14 cellular contexts compared by ENCODE assay signal in the genomic region with DNA sequence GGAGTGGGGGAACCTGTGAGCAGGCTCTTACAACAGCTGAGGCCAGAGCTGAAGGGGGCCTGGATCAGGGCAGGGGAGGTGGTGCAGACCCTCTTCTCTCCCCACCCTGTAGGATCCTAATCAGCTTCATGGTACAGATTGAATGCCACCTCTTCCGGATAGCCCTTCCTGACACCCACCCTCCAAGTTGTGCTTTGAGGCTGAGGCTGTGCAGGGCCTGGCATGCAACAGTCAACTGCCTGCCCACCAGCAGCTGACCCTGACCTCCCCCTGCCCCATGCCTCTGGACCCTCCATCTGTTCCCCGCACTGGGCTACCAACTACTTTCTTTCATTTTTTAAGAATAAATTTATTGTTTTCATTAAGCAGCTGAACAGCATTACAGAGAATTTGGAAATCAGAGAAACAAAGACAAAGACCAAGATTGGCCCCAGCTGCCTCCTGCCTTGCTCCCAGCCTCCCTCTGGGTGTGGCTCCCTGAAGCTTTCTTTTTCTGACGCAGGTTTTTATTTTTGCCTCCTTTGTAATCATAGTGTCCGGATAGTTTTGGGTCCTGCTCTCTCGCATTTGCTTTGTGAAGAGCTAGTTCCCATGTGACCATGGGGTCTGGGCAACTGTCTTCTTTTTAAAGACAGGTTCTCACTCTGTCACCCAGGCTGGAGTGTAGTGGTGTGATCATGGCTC. TPM values are rescaled to one million over a fixed set of nuclear protein-coding genes. Genes with fewer than 3 reads are reported as not detected.
DNase-seq lines count a peak whose midpoint lies in the region; ATAC-seq, FAIRE-seq and TF ChIP-seq lines count a peak whose summit lies in the region.
"Had no signal": no experiment of that assay in that cellular context is flagged by ENCODE, and none has a peak within 500 bp of the region (broad histone marks: within the 10 kb centered on the region; RNA-seq: fewer than 3 reads in every experiment).

No MANE protein-coding gene starts in this region.

- TF ChIP-seq RAD21 in HepG2 (CRISPR knock-in tag; IDR thresholded peaks at IDR 0.05) = no peak

- ATAC-seq in HepG2 (no peak), right lobe of liver (no peak), heart left ventricle (peak in 3 of 4 donors; percentile 11 to 57 (median 42)), HG03280 (IDR thresholded peaks at IDR 0.05; ENCODE audit: unreplicated experiment) (no peak)
- ATAC-seq: pancreas had no signal

- no peaks in the 10 kb centered on the region for H3K9me3 Mint-ChIP-seq in neural progenitor cell

- H3K36me3 ChIP-seq in HepG2 (replicated peaks in 1 of 2; ENCODE audit: control insufficient read depth in 1 of 2, insufficient read depth in 2 of 2, low read length in 2 of 2) = peaks cover 2 to 8% of the 10 kb centered on the region in 2 experiments; a peak in 4 of 5 replicates
- no peaks in the 10 kb centered on the region for H3K36me3 ChIP-seq in right lobe of liver
- H3K36me3 ChIP-seq in heart left ventricle = peaks cover 0 to 29% (median 5%) of the 10 kb centered on the region in 9 donors
- H3K36me3 ChIP-seq in neural progenitor cell = no peaks in the 10 kb centered on the region
- H3K36me3 ChIP-seq: pancreas had no signal

- H4K20me1 ChIP-seq in HepG2 (ENCODE audit: insufficient read depth, low read length) = no peaks in the 10 kb centered on the region; the same call in 1 of the 2 replicates
- H4K20me1 ChIP-seq in neural progenitor cell (ENCODE audit: low read depth) = peaks cover 98% of the 10 kb centered on the region

- 92% methylated on average over 5 of the region's 5 CpGs for WGBS in HepG2 (ENCODE audit: low lambda C conversion rate)
- 76% methylated on average over 2 of the region's 5 CpGs for WGBS in right lobe of liver (ENCODE audit: insufficient coverage, low coverage, low lambda C conversion rate, missing lambda C conversion rate)
- 38 to 60% (median 42%) methylated on average over 5 of the region's 5 CpGs for WGBS in heart left ventricle, 4 donors

- peak overlapping the region; percentile 60 for H3K27ac Mint-ChIP-seq in neural progenitor cell

- H3K36me3 Mint-ChIP-seq in neural progenitor cell = peaks cover 10% of the 10 kb centered on the region

- TF ChIP-seq CTCF in HepG2 (CRISPR knock-in tag; IDR thresholded peaks at IDR 0.05) (no peak), right lobe of liver (IDR thresholded peaks at IDR 0.05) (no peak), heart left ventricle (IDR thresholded peaks at IDR 0.05) (no peak), neural progenitor cell (IDR thresholded peaks at IDR 0.05) (no peak)

- H3F3A ChIP-seq in neural progenitor cell (ENCODE audit: low read depth) = no peaks in the 10 kb centered on the region

- no peak overlapping the region for H2AFZ ChIP-seq in HepG2 (ENCODE audit: low read length)
- no peak overlapping the region for H2AFZ ChIP-seq in neural progenitor cell (replicated peaks)

- H3K4me3 ChIP-seq in HepG2 (replicated peaks in 1 of 3; ENCODE audit: insufficient read depth in 1 of 3, low read depth in 2 of 3, low read length in 3 of 3) (no peak overlapping the region), right lobe of liver (no peak overlapping the region), heart left ventricle (no peak overlapping the region), neural progenitor cell (no peak overlapping the region)
- H3K4me3 ChIP-seq: pancreas had no signal

- no peaks in the 10 kb centered on the region for H3K27me3 Mint-ChIP-seq in neural progenitor cell (ENCODE audit: insufficient read depth, low read depth)

- peaks cover 38% of the 10 kb centered on the region for H3K4me1 Mint-ChIP-seq in neural progenitor cell

- TF ChIP-seq POLR2A in HepG2 (IDR thresholded peaks at IDR 0.05; ENCODE audit: insufficient read depth in 1 of 2, low read depth in 2 of 2, low read length in 2 of 2) (no peak), right lobe of liver (IDR thresholded peaks at IDR 0.05) (no peak), heart left ventricle (IDR thresholded peaks at IDR 0.05) (no peak)

- no peak for TF ChIP-seq EP300 in HepG2 (IDR thresholded peaks at IDR 0.05; ENCODE audit: low read depth in 2 of 2, low read length in 2 of 2)
- no peak for TF ChIP-seq EP300 in HepG2 (CRISPR knock-in tag; IDR thresholded peaks at IDR 0.05; ENCODE audit: borderline replicate concordance)

- peaks cover 10% of the 10 kb centered on the region for H3K79me2 ChIP-seq in HepG2 (ENCODE audit: insufficient read depth, low read length)
- H3K79me2 ChIP-seq in neural progenitor cell (ENCODE audit: low read depth) = peaks cover 78% of the 10 kb centered on the region

- no peak overlapping the region for H3K4me2 ChIP-seq in HepG2 (ENCODE audit: low read depth, low read length)
- H3K4me2 ChIP-seq in neural progenitor cell = no peak overlapping the region

- DNase-seq in HepG2 (ENCODE audit: low spot score) (no peak), right lobe of liver (no peak), heart left ventricle (no peak), neural progenitor cell (ENCODE audit: low spot score) (no peak), epidermal melanocyte (ENCODE audit: insufficient read length, low spot score) (no peak), SKM-1 treated with dmso at 0.1 percent for 144 hours (lab: John Stamatoyannopoulos, UW; ENCODE audit: unreplicated experiment) (no peak), NCI-H345 (lab: John Stamatoyannopoulos, UW) (no peak)
- DNase-seq: NCI-H1436, pancreas, T-helper 1 cell, trophoblast cell, WERI-Rb-1 had no signal

- H3K9me3 ChIP-seq in HepG2 (ENCODE audit: low read length) (no peaks in the 10 kb centered on the region), right lobe of liver (no peaks in the 10 kb centered on the region), heart left ventricle (no peaks in the 10 kb centered on the region), neural progenitor cell (ENCODE audit: low read depth) (no peaks in the 10 kb centered on the region)
- H3K9me3 ChIP-seq: pancreas had no signal

- CTCF ChIA-PET in HepG2 (lab: Yijun Ruan, JAX; ENCODE audit: low intra/inter-chr PET ratio, low total read pairs) = no interaction called here

- no peak overlapping the region for H3K27ac ChIP-seq in HepG2 (ENCODE audit: extremely low read length, insufficient read depth, low read length)
- H3K27ac ChIP-seq in right lobe of liver = no peak overlapping the region
- peak overlapping the region in 11 of 12 donors; percentile 13 to 67 (median 48) for H3K27ac ChIP-seq in heart left ventricle
- H3K27ac ChIP-seq in neural progenitor cell = no peak overlapping the region
- H3K27ac ChIP-seq: pancreas, WERI-Rb-1 had no signal

- BruUV-seq in HepG2 (replicated peaks; lab: Mats Ljungman, UMichigan) = no TSS peak

- POLR2A ChIA-PET in HepG2 (lab: Yijun Ruan, JAX) = interaction anchor here (1.0 to 1.3 kb wide), 2 partner anchors 10 to 14 kb away, joined by 5 to 8 read pairs; no protein-coding TSS in a partner anchor

- H3K9ac ChIP-seq in HepG2 (ENCODE audit: insufficient read depth, low read depth, low read length) (no peak overlapping the region), neural progenitor cell (no peak overlapping the region)

- no peak for FAIRE-seq in HepG2 (lab: Jason Lieb, UNC)
- FAIRE-seq: pancreas had no signal

- H3K27me3 ChIP-seq in HepG2 (ENCODE audit: control insufficient read depth in 1 of 2, insufficient read depth in 2 of 2, low read length in 2 of 2) = no peaks in the 10 kb centered on the region
- H3K27me3 ChIP-seq in right lobe of liver = no peaks in the 10 kb centered on the region
- H3K27me3 ChIP-seq in heart left ventricle = no peaks in the 10 kb centered on the region
- H3K27me3 ChIP-seq in neural progenitor cell = no peaks in the 10 kb centered on the region
- H3K27me3 ChIP-seq: pancreas had no signal

- H3K4me1 ChIP-seq in HepG2 (ENCODE audit: insufficient read depth, low read length) = peaks cover 42% of the 10 kb centered on the region
- no peaks in the 10 kb centered on the region for H3K4me1 ChIP-seq in right lobe of liver
- H3K4me1 ChIP-seq in heart left ventricle = peaks cover 0 to 86% (median 51%) of the 10 kb centered on the region in 12 donors
- no peaks in the 10 kb centered on the region for H3K4me1 ChIP-seq in neural progenitor cell
- H3K4me1 ChIP-seq: pancreas had no signal

- intact Hi-C loops in HepG2 (cut with micrococcal nuclease; ENCODE audit: unreplicated experiment) = no loop called here
- intact Hi-C loops in right lobe of liver (cut with DNase I) = no loop called here
- intact Hi-C loops in heart left ventricle (cut with DNase I) = no loop called here

- H3K4me3 Mint-ChIP-seq in neural progenitor cell = no peak overlapping the region

- in situ Hi-C loops in HepG2 (cut with HindIII; ENCODE audit: extremely low pct_ligation_motif_present, low pct_unique_long_range_greater_than_20kb) = no loop called here

RNA-seq across cellular contexts. Expression of gene ZNF362, which starts 12.8 kb away (rescaled TPM):
- total RNA-seq in HepG2 (2016; rRNA removed; fragmentation: Illumina TruSeq; extraction: Trizol) = 8.3 TPM in 2 replicates
- total RNA-seq in HepG2 (2016; cell fraction: cytosol; rRNA removed; fragmentation: Illumina TruSeq; extraction: Trizol; ENCODE audit: low read depth) = 6.7 and 7.0 TPM in 2 replicates
- total RNA-seq in HepG2 (2016; cell fraction: insoluble cytoplasmic fraction; rRNA removed; fragmentation: Illumina TruSeq; extraction: Trizol) = 7.8 and 9.0 TPM in 2 replicates
- total RNA-seq in HepG2 (2016; cell fraction: membrane; rRNA removed; fragmentation: Illumina TruSeq; extraction: Trizol) = 16.5 and 17.3 TPM in 2 replicates
- 6.2 and 7.0 TPM in 2 replicates for total RNA-seq in HepG2 (2016; cell fraction: nucleus; rRNA removed; fragmentation: Illumina TruSeq; extraction: Trizol)
- polyA plus RNA-seq in HepG2 (2011; rRNA removed) = 14.2 and 16.6 TPM in 2 replicates
- 5.7 and 9.0 TPM in 2 replicates for polyA plus RNA-seq in HepG2 (2011; cell fraction: cytosol; rRNA removed)
- polyA plus RNA-seq in HepG2 (2011; cell fraction: nucleus; rRNA removed) = 18.1 and 28.2 TPM in 2 replicates
- 14.1 and 14.8 TPM in 2 replicates for polyA plus RNA-seq in HepG2 (2012)
- 9.7 and 10.9 TPM in 2 replicates for polyA plus RNA-seq in HepG2 (2016; cell fraction: cytosol; fragmentation: Illumina TruSeq; extraction: Trizol; ENCODE audit: low read depth)
- 16.7 and 21.5 TPM in 2 replicates for polyA plus RNA-seq in HepG2 (2016; cell fraction: insoluble cytoplasmic fraction; fragmentation: Illumina TruSeq; extraction: Trizol; ENCODE audit: low read depth)
- polyA plus RNA-seq in HepG2 (2016; cell fraction: membrane; fragmentation: Illumina TruSeq; extraction: Trizol; ENCODE audit: low read depth) = 25.7 and 28.3 TPM in 2 replicates
- 26.0 and 26.9 TPM in 2 replicates for polyA plus RNA-seq in HepG2 (2016; cell fraction: nucleus; fragmentation: Illumina TruSeq; extraction: Trizol; ENCODE audit: insufficient read depth, low read depth)
- polyA minus RNA-seq in HepG2 (2011; rRNA and poly(A)+ RNA removed; ENCODE audit: low replicate concordance) = 11.9 and 29.1 TPM in 2 replicates
- 9.2 and 12.5 TPM in 2 replicates for polyA minus RNA-seq in HepG2 (2011; cell fraction: cytosol; rRNA and poly(A)+ RNA removed)
- 6.3 and 7.6 TPM in 2 replicates for polyA minus RNA-seq in HepG2 (2011; cell fraction: nucleus; rRNA and poly(A)+ RNA removed)
- 1 to 10 TPM; 3.4 to 8.4 (median 7.0) TPM for total RNA-seq in right lobe of liver
- total RNA-seq in heart left ventricle = 10 to 100 TPM; 24.9 to 39.7 (median 33.3) TPM
- 10 to 100 TPM; 11.1 to 18.8 TPM for polyA plus RNA-seq in heart left ventricle
- 10.9 and 27.9 TPM in 2 replicates for total RNA-seq in neural progenitor cell (ENCODE audit: low replicate concordance)

RNA-seq across cellular contexts. Expression of gene A3GALT2, which starts 51.8 kb away (rescaled TPM):
- not detected in 2 replicates for total RNA-seq in HepG2 (2016; rRNA removed; fragmentation: Illumina TruSeq; extraction: Trizol)
- total RNA-seq in HepG2 (2016; cell fraction: cytosol; rRNA removed; fragmentation: Illumina TruSeq; extraction: Trizol; ENCODE audit: low read depth) = not detected in 2 replicates
- not detected in 2 replicates for total RNA-seq in HepG2 (2016; cell fraction: insoluble cytoplasmic fraction; rRNA removed; fragmentation: Illumina TruSeq; extraction: Trizol)
- total RNA-seq in HepG2 (2016; cell fraction: membrane; rRNA removed; fragmentation: Illumina TruSeq; extraction: Trizol) = not detected in 2 replicates
- not detected in 2 replicates for total RNA-seq in HepG2 (2016; cell fraction: nucleus; rRNA removed; fragmentation: Illumina TruSeq; extraction: Trizol)
- polyA plus RNA-seq in HepG2 (2011; rRNA removed) = not detected in 2 replicates
- polyA plus RNA-seq in HepG2 (2011; cell fraction: cytosol; rRNA removed) = not detected in 2 replicates
- polyA plus RNA-seq in HepG2 (2011; cell fraction: nucleus; rRNA removed) = not detected in 2 replicates
- polyA plus RNA-seq in HepG2 (2012) = not detected in 2 replicates
- not detected in 2 replicates for polyA plus RNA-seq in HepG2 (2016; cell fraction: cytosol; fragmentation: Illumina TruSeq; extraction: Trizol; ENCODE audit: low read depth)
- polyA plus RNA-seq in HepG2 (2016; cell fraction: insoluble cytoplasmic fraction; fragmentation: Illumina TruSeq; extraction: Trizol; ENCODE audit: low read depth) = not detected in 2 replicates
- not detected in 2 replicates for polyA plus RNA-seq in HepG2 (2016; cell fraction: membrane; fragmentation: Illumina TruSeq; extraction: Trizol; ENCODE audit: low read depth)
- not detected in 2 replicates for polyA plus RNA-seq in HepG2 (2016; cell fraction: nucleus; fragmentation: Illumina TruSeq; extraction: Trizol; ENCODE audit: insufficient read depth, low read depth)
- polyA minus RNA-seq in HepG2 (2011; rRNA and poly(A)+ RNA removed; ENCODE audit: low replicate concordance) = not detected in 2 replicates
- not detected in 2 replicates for polyA minus RNA-seq in HepG2 (2011; cell fraction: cytosol; rRNA and poly(A)+ RNA removed)
- polyA minus RNA-seq in HepG2 (2011; cell fraction: nucleus; rRNA and poly(A)+ RNA removed) = not detected in 2 replicates
- total RNA-seq in right lobe of liver = not detected
- under 1 TPM in 1 of 9 donors, not detected in 8; 0.40 TPM for total RNA-seq in heart left ventricle
- not detected for polyA plus RNA-seq in heart left ventricle
- not detected in 2 replicates for total RNA-seq in neural progenitor cell (ENCODE audit: low replicate concordance)
- total RNA-seq: activated CD8-positive, alpha-beta memory T cell treated with anti-CD3 and anti-CD28 coated beads for 36 hours; pancreas had no signal

Comparison
In these comparisons a context has a peak if more than half of its experiments do, and no peak if none do; other contexts are left out.
1. ATAC-seq: peak in heart left ventricle (3 of 4); none in HepG2 (single experiment), right lobe of liver (0 of 4) and HG03280 (single experiment).
2. H3K27ac ChIP-seq: peak in heart left ventricle (11 of 12); none in HepG2 (single experiment), right lobe of liver (0 of 3) and neural progenitor cell (single experiment).